Comparison of ENCODE assay signal across 20 cellular contexts in genomic region chr3:31890007-31890406, GRCh38.
DNase-seq lines count a peak whose midpoint lies in the region; ATAC-seq, FAIRE-seq and TF ChIP-seq lines count a peak whose summit lies in the region.
"Had no signal": no experiment of that assay in that cellular context is flagged by ENCODE, and none has a peak within 500 bp of the region (broad histone marks: within the 10 kb centered on the region; RNA-seq: fewer than 3 reads in every experiment).

No MANE protein-coding gene starts in this region.

- H3K9ac ChIP-seq in Karpas-422 (ENCODE audit: low read length): peak overlapping the region; percentile 10; the same call in 1 of the 2 replicates
- peak overlapping the region; percentile 79 for H3K9ac ChIP-seq in keratinocyte (ENCODE audit: control insufficient read depth, extremely low read depth, insufficient read depth, low read length)
- H3K9ac ChIP-seq in HepG2 (ENCODE audit: insufficient read depth, low read depth, low read length): no peak overlapping the region

- H3K4me3 ChIP-seq in Karpas-422 (ENCODE audit: low read length) (no peak overlapping the region), keratinocyte (ENCODE audit: control insufficient read depth in 2 of 3, extremely low read depth in 1 of 3, insufficient read depth in 2 of 3, low read depth in 1 of 3, low read length in 3 of 3) (peak overlapping the region; percentile 14 to 44 (median 36)), HepG2 (replicated peaks in 1 of 3; ENCODE audit: insufficient read depth in 1 of 3, low read depth in 2 of 3, low read length in 3 of 3) (no peak overlapping the region)
- H3K4me3 ChIP-seq: GM12878, PC-9, SJSA1 had no signal

- TF ChIP-seq CTCF in activated B cell treated with CpG ODN at 0.5 μM for 24 hours (IDR thresholded peaks at IDR 0.05): no peak
- no peak for TF ChIP-seq CTCF in keratinocyte (optimal IDR thresholded peaks at IDR 0.05 in 1 of 3, IDR thresholded peaks at IDR 0.05 in 1 of 3, conservative IDR thresholded peaks at IDR 0.05 in 1 of 3; ENCODE audit: extremely low read depth in 1 of 3, insufficient read depth in 2 of 3, low read length in 3 of 3)
- no peak for TF ChIP-seq CTCF in HepG2 (CRISPR knock-in tag; IDR thresholded peaks at IDR 0.05)

- H2AFZ ChIP-seq in Karpas-422 (ENCODE audit: low read length): no peak overlapping the region
- H2AFZ ChIP-seq in keratinocyte (ENCODE audit: control insufficient read depth, low read length): no peak overlapping the region
- H2AFZ ChIP-seq in HepG2 (ENCODE audit: low read length): no peak overlapping the region
- H2AFZ ChIP-seq: PC-9 had no signal

- H3K9me2 ChIP-seq in Karpas-422 (replicated peaks; ENCODE audit: insufficient read depth, low read length): no peaks in the 10 kb centered on the region

- H4K20me1 ChIP-seq in Karpas-422 (ENCODE audit: insufficient read depth, low read depth, low read length): no peaks in the 10 kb centered on the region
- H4K20me1 ChIP-seq in keratinocyte (ENCODE audit: control insufficient read depth, extremely low read depth, insufficient read depth, low read length): no peaks in the 10 kb centered on the region
- H4K20me1 ChIP-seq in HepG2 (ENCODE audit: insufficient read depth, low read length): no peaks in the 10 kb centered on the region

- peaks cover 97% of the 10 kb centered on the region for H3K79me2 ChIP-seq in Karpas-422 (ENCODE audit: low read length)
- peaks cover 68% of the 10 kb centered on the region for H3K79me2 ChIP-seq in keratinocyte (ENCODE audit: control insufficient read depth, insufficient read depth, low read length)
- peaks cover 33% of the 10 kb centered on the region for H3K79me2 ChIP-seq in HepG2 (ENCODE audit: insufficient read depth, low read length)

- CTCF ChIA-PET in activated B cell treated with CpG ODN at 0.5 μM for 24 hours (lab: Charles Lee): interaction anchor here (1.0 to 1.3 kb wide), 3 partner anchors 38 to 254 kb away, joined by 3 read pairs; partner anchors contain the start of gene ZNF860
- CTCF ChIA-PET in HepG2 (lab: Yijun Ruan, JAX; ENCODE audit: low intra/inter-chr PET ratio, low total read pairs): no interaction called here

- no peaks in the 10 kb centered on the region for H3K27me3 Mint-ChIP-seq in activated B cell treated with CpG ODN at 0.5 μM for 24 hours
- H3K27me3 Mint-ChIP-seq in naive thymus-derived CD8-positive, alpha-beta T cell: peaks cover 0 to 17% (median 3%) of the 10 kb centered on the region in 5 donors

- H3K36me3 ChIP-seq in Karpas-422 (ENCODE audit: insufficient read depth, low read length) (0 out of 2 replicates have a peak, but pooled peaks cover 3% of the 10 kb centered on the region), keratinocyte (ENCODE audit: control insufficient read depth in 2 of 2, extremely low read depth in 1 of 2, insufficient read depth in 2 of 2, low read length in 2 of 2) (peaks cover 2 to 8% of the 10 kb centered on the region in 2 experiments), HepG2 (replicated peaks in 1 of 2; ENCODE audit: control insufficient read depth in 1 of 2, insufficient read depth in 2 of 2, low read length in 2 of 2) (peaks cover 0 to 4% of the 10 kb centered on the region in 2 experiments; a peak in 3 of 5 replicates)
- H3K36me3 ChIP-seq: SJSA1 had no signal

- no peaks in the 10 kb centered on the region for H3K9me3 Mint-ChIP-seq in activated B cell treated with CpG ODN at 0.5 μM for 24 hours
- H3K9me3 Mint-ChIP-seq in naive thymus-derived CD8-positive, alpha-beta T cell: no peaks in the 10 kb centered on the region

- H3K27me3 ChIP-seq in Karpas-422 (ENCODE audit: low read length): no peaks in the 10 kb centered on the region
- H3K27me3 ChIP-seq in keratinocyte (ENCODE audit: control insufficient read depth, extremely low read depth, insufficient read depth, low read length): no peaks in the 10 kb centered on the region
- no peaks in the 10 kb centered on the region for H3K27me3 ChIP-seq in HepG2 (ENCODE audit: control insufficient read depth in 1 of 2, insufficient read depth in 2 of 2, low read length in 2 of 2)
- H3K27me3 ChIP-seq: SJSA1 had no signal

- no peak for TF ChIP-seq RAD21 in HepG2 (CRISPR knock-in tag; IDR thresholded peaks at IDR 0.05)

- in situ Hi-C loops in HepG2 (cut with HindIII; ENCODE audit: extremely low pct_ligation_motif_present, low pct_unique_long_range_greater_than_20kb): no loop called here

- no TSS peak for BruUV-seq in HepG2 (replicated peaks; lab: Mats Ljungman, UMichigan)

- TF ChIP-seq EP300 in HepG2 (IDR thresholded peaks at IDR 0.05; ENCODE audit: low read depth in 2 of 2, low read length in 2 of 2) (no peak), HepG2 (CRISPR knock-in tag; IDR thresholded peaks at IDR 0.05; ENCODE audit: borderline replicate concordance) (no peak)

- H3K9me3 ChIP-seq in Karpas-422 (ENCODE audit: low read length) (no peaks in the 10 kb centered on the region), keratinocyte (ENCODE audit: control insufficient read depth, low read depth, low read length) (no peaks in the 10 kb centered on the region), HepG2 (ENCODE audit: low read length) (no peaks in the 10 kb centered on the region)

- WGBS in HepG2 (ENCODE audit: low lambda C conversion rate): 89% methylated on average over 2 of the region's 2 CpGs

- no peak for TF ChIP-seq POLR2A in HepG2 (IDR thresholded peaks at IDR 0.05; ENCODE audit: insufficient read depth in 1 of 2, low read depth in 2 of 2, low read length in 2 of 2)

- H3K4me2 ChIP-seq in Karpas-422 (ENCODE audit: low read depth, low read length, poor library complexity, severe bottlenecking): no peak overlapping the region
- peak overlapping the region; percentile 66 for H3K4me2 ChIP-seq in keratinocyte (ENCODE audit: control insufficient read depth, extremely low read depth, insufficient read depth, low read depth, low read length)
- H3K4me2 ChIP-seq in HepG2 (ENCODE audit: low read depth, low read length): no peak overlapping the region
- H3K4me2 ChIP-seq: PC-9 had no signal

- no peak for DNase-seq in Karpas-422
- DNase-seq in activated B cell treated with CpG ODN at 0.5 μM for 24 hours: no peak
- no peak for DNase-seq in keratinocyte (ENCODE audit: low read depth, low spot score)
- DNase-seq in NCI-H1048 (lab: John Stamatoyannopoulos, UW): no peak
- no peak for DNase-seq in stimulated activated CD4-positive, alpha-beta T cell treated with anti-CD3 and anti-CD28 coated beads, Interleukin-4, amount 100 ng/mL, for 4 hours
- no peak for DNase-seq in HepG2 (ENCODE audit: low spot score)
- DNase-seq in naive thymus-derived CD8-positive, alpha-beta T cell: no peak
- DNase-seq: ACHN, GF-D8, KBM-7, MV-4-11, NCI-H1417, NCI-H187 treated with DMSO at 0.1 percent for 48 hours, NCI-H2227 treated with DMSO at 0.1 percent for 48 hours, NCI-H510A treated with DMSO at 0.1 percent for 48 hours, NCI-H774, PC-9 had no signal

- POLR2A ChIA-PET in activated B cell treated with CpG ODN at 0.5 μM for 24 hours (lab: Charles Lee): interaction anchor here (0.9 kb wide), 1 partner anchor 71 kb away, joined by 4 read pairs; no protein-coding TSS in a partner anchor
- POLR2A ChIA-PET in HepG2 (lab: Yijun Ruan, JAX): no interaction called here
- POLR2A ChIA-PET in naive thymus-derived CD8-positive, alpha-beta T cell (lab: Charles Lee): no interaction called here

- H3K27ac ChIP-seq in Karpas-422 (ENCODE audit: low read length) (peak overlapping the region; percentile 89), keratinocyte (ENCODE audit: control insufficient read depth, insufficient read depth, low read length) (peak overlapping the region; percentile 97), HepG2 (ENCODE audit: extremely low read length, insufficient read depth, low read length) (no peak overlapping the region)
- H3K27ac ChIP-seq: PC-9, SJSA1 had no signal

- H3K9me1 ChIP-seq in keratinocyte (ENCODE audit: control insufficient read depth, extremely low read depth, insufficient read depth, low read length): peaks cover 4% of the 10 kb centered on the region

- peaks cover 24% of the 10 kb centered on the region for H3K36me3 Mint-ChIP-seq in activated B cell treated with CpG ODN at 0.5 μM for 24 hours (ENCODE audit: low read depth)
- H3K36me3 Mint-ChIP-seq in naive thymus-derived CD8-positive, alpha-beta T cell: no peaks in the 10 kb centered on the region

- H3K4me3 Mint-ChIP-seq in activated B cell treated with CpG ODN at 0.5 μM for 24 hours: peak overlapping the region; percentile 3
- H3K4me3 Mint-ChIP-seq in naive thymus-derived CD8-positive, alpha-beta T cell: no peak overlapping the region

- FAIRE-seq in keratinocyte (lab: Jason Lieb, UNC) (no peak), HepG2 (lab: Jason Lieb, UNC) (no peak)
- FAIRE-seq: GM12878, H1 had no signal

- intact Hi-C loops in activated B cell treated with CpG ODN at 0.5 μM for 24 hours (cut with micrococcal nuclease): loop anchor here (2.0 kb wide), 2 partner anchors 13 to 19 kb away; no protein-coding TSS in a partner anchor
- intact Hi-C loops in HepG2 (cut with micrococcal nuclease; ENCODE audit: unreplicated experiment): no loop called here

- dilution Hi-C loops in keratinocyte (cut with MboI; ENCODE audit: extremely low pct_ligation_motif_present, low sequenced_read_pairs): no loop called here

- H3K4me1 Mint-ChIP-seq in activated B cell treated with CpG ODN at 0.5 μM for 24 hours: peaks cover 92% of the 10 kb centered on the region
- peaks cover 0 to 27% (median 3%) of the 10 kb centered on the region in 4 donors for H3K4me1 Mint-ChIP-seq in naive thymus-derived CD8-positive, alpha-beta T cell

- ATAC-seq in activated B cell treated with CpG ODN at 0.5 μM for 24 hours (ENCODE audit: low read depth) (no peak), HepG2 (no peak)
- no peak for ATAC-seq in naive thymus-derived CD8-positive, alpha-beta T cell
- ATAC-seq: GM12878 had no signal

- peak overlapping the region; percentile 15 for H3K27ac Mint-ChIP-seq in activated B cell treated with CpG ODN at 0.5 μM for 24 hours
- H3K27ac Mint-ChIP-seq in naive thymus-derived CD8-positive, alpha-beta T cell: no peak overlapping the region

- H3K4me1 ChIP-seq in Karpas-422 (ENCODE audit: low read length): peaks cover 95% of the 10 kb centered on the region
- H3K4me1 ChIP-seq in keratinocyte (ENCODE audit: control insufficient read depth, extremely low read depth, insufficient read depth, low read length): peaks cover 65% of the 10 kb centered on the region
- H3K4me1 ChIP-seq in HepG2 (ENCODE audit: insufficient read depth, low read length): 0 out of 2 replicates have a peak, but pooled peaks cover 8% of the 10 kb centered on the region

TF ChIP-seq in HepG2, 621 proteins besides CTCF, POLR2A, EP300 and RAD21 (continues in another document):
- no peak for TF ChIP-seq TEAD3 (CRISPR knock-in tag; optimal IDR thresholded peaks at IDR 0.05; ENCODE audit: borderline replicate concordance)

Comparison
In these comparisons a context has a peak if more than half of its experiments do, and no peak if none do; other contexts are left out.
1. H3K4me3 ChIP-seq: peak in keratinocyte (3 of 3); none in Karpas-422 (single experiment) and HepG2 (0 of 3).